ENCODE assay signal across 24 cellular contexts in the genomic region with DNA sequence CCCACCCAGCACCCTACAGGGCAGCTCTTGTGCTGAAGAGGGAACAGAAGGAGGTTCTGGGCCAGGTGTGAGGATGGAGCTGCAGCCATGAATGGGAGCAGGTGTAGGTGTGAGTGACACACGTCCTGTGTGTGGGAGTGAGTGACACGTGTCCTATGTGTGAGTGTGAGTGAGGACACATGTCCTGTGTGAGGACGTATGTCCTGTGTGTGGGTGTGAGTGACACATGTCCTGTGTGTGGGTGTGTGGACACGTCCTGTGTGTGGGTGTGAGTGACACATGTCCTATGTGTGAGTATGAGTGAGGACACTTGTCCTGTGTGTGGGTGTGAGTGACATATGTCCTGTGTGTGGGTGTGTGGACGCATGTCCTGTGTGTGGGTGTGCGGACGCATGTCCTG. TPM values are rescaled to one million over a fixed set of nuclear protein-coding genes. Genes with fewer than 3 reads are reported as not detected.
DNase-seq lines count a peak whose midpoint lies in the region.
"Had no signal": no experiment of that assay in that cellular context is flagged by ENCODE, and none has a peak within 500 bp of the region (broad histone marks: within the 10 kb centered on the region; RNA-seq: fewer than 3 reads in every experiment).

No MANE protein-coding gene starts in this region.

- H3K9me3 Mint-ChIP-seq in activated naive CD4-positive, alpha-beta T cell treated with anti-CD3 and anti-CD28 coated beads for 36 hours: no peaks in the 10 kb centered on the region
- H3K9me3 Mint-ChIP-seq: central memory CD8-positive, alpha-beta T cell; dendritic cell treated with granulocyte-macrophage colony-stimulating factor and Interleukin-4, amounts not matched to agents 40 ng/mL and 50 ng/mL, for 4 days had no signal

- CTCF ChIA-PET in activated naive CD4-positive, alpha-beta T cell treated with anti-CD3 and anti-CD28 coated beads for 36 hours (lab: Charles Lee): no interaction called here

- intact Hi-C loops in activated naive CD4-positive, alpha-beta T cell treated with anti-CD3 and anti-CD28 coated beads for 36 hours (cut with micrococcal nuclease): loop anchor here (5.0 kb wide), 1 partner anchor 437 kb away; no protein-coding TSS in a partner anchor

- no peaks in the 10 kb centered on the region for H3K36me3 Mint-ChIP-seq in activated naive CD4-positive, alpha-beta T cell treated with anti-CD3 and anti-CD28 coated beads for 36 hours (ENCODE audit: low read depth)
- H3K36me3 Mint-ChIP-seq: naive thymus-derived CD4-positive, alpha-beta T cell had no signal

- no peaks in the 10 kb centered on the region for H3K27me3 Mint-ChIP-seq in activated naive CD4-positive, alpha-beta T cell treated with anti-CD3 and anti-CD28 coated beads for 36 hours (ENCODE audit: low read depth)
- H3K27me3 Mint-ChIP-seq: central memory CD8-positive, alpha-beta T cell; dendritic cell treated with granulocyte-macrophage colony-stimulating factor and Interleukin-4, amounts not matched to agents 40 ng/mL and 50 ng/mL, for 4 days; naive thymus-derived CD4-positive, alpha-beta T cell; progenitor cell of endocrine pancreas had no signal

- H3K4me3 Mint-ChIP-seq in activated naive CD4-positive, alpha-beta T cell treated with anti-CD3 and anti-CD28 coated beads for 36 hours: no peak overlapping the region
- H3K4me3 Mint-ChIP-seq: central memory CD8-positive, alpha-beta T cell; dendritic cell treated with granulocyte-macrophage colony-stimulating factor and Interleukin-4, amounts not matched to agents 40 ng/mL and 50 ng/mL, for 4 days; naive thymus-derived CD4-positive, alpha-beta T cell had no signal

- DNase-seq in activated naive CD4-positive, alpha-beta T cell treated with anti-CD3 and anti-CD28 coated beads for 36 hours: peak; percentile 16
- no peak for DNase-seq in activated naive CD4-positive, alpha-beta T cell (lab: John Stamatoyannopoulos, UW)
- DNase-seq in activated CD4-positive, alpha-beta T cell treated with anti-CD3 and anti-CD28 coated beads, Interleukin-2, amount 50 U/mL, for 48 hours: peak; percentile 5 to 8
- peak; percentile 12 for DNase-seq in activated T-helper 9 cell treated with anti-CD3 and anti-CD28 coated beads, Interleukin-2, amount 50 U/mL, for 16 hours (ENCODE audit: low read depth)
- peak in 2 of 3 experiments; percentile 17 to 26 for DNase-seq in stimulated activated CD4-positive, alpha-beta T cell treated with anti-CD3 and anti-CD28 coated beads, TNF-alpha, amount 100 ng/mL, for 4 hours (ENCODE audit: low read depth in 3 of 3)
- DNase-seq in NOMO-1 (lab: John Stamatoyannopoulos, UW; ENCODE audit: unreplicated experiment in 2 of 2) (no peak), HPDE6-E6E7 (ENCODE audit: extremely low spot score) (no peak), NCI-H345 treated with DMSO at 0.1 percent for 48 hours (lab: John Stamatoyannopoulos, UW; ENCODE audit: unreplicated experiment) (no peak)
- DNase-seq: Calu3, DND-41, foreskin keratinocyte, heart left ventricle, KG1, MG63, midbrain, NCI-H1417, NCI-H345, stomach, T-helper 1 cell, thyroid gland had no signal

- no peaks in the 10 kb centered on the region for H3K4me1 Mint-ChIP-seq in activated naive CD4-positive, alpha-beta T cell treated with anti-CD3 and anti-CD28 coated beads for 36 hours (ENCODE audit: low read depth)
- H3K4me1 Mint-ChIP-seq: central memory CD8-positive, alpha-beta T cell; naive thymus-derived CD4-positive, alpha-beta T cell had no signal

- H3K27ac Mint-ChIP-seq in activated naive CD4-positive, alpha-beta T cell treated with anti-CD3 and anti-CD28 coated beads for 36 hours: no peak overlapping the region
- H3K27ac Mint-ChIP-seq: dendritic cell treated with granulocyte-macrophage colony-stimulating factor and Interleukin-4, amounts not matched to agents 40 ng/mL and 50 ng/mL, for 4 days; naive thymus-derived CD4-positive, alpha-beta T cell; progenitor cell of endocrine pancreas had no signal

RNA-seq across cellular contexts. Expression of a gene that starts 26.4 kb away (rescaled TPM):
- 1 to 10 TPM; 5.8 to 5.9 TPM for total RNA-seq in activated naive CD4-positive, alpha-beta T cell treated with anti-CD3 and anti-CD28 coated beads for 36 hours

RNA-seq across cellular contexts. Expression of a gene that starts 39.9 kb away (rescaled TPM):
- total RNA-seq in activated naive CD4-positive, alpha-beta T cell treated with anti-CD3 and anti-CD28 coated beads for 36 hours: 1 to 10 TPM; 6.8 TPM

Comparison
In these comparisons a context has a peak if more than half of its experiments do, and no peak if none do; other contexts are left out.
1. DNase-seq: peak in activated naive CD4-positive, alpha-beta T cell treated with anti-CD3 and anti-CD28 coated beads for 36 hours (single experiment), activated CD4-positive, alpha-beta T cell treated with anti-CD3 and anti-CD28 coated beads, Interleukin-2, amount 50 U/mL, for 48 hours (2 of 2), activated T-helper 9 cell treated with anti-CD3 and anti-CD28 coated beads, Interleukin-2, amount 50 U/mL, for 16 hours (single experiment) and stimulated activated CD4-positive, alpha-beta T cell treated with anti-CD3 and anti-CD28 coated beads, TNF-alpha, amount 100 ng/mL, for 4 hours (2 of 3); none in activated naive CD4-positive, alpha-beta T cell (0 of 4), NOMO-1 (0 of 2), HPDE6-E6E7 (single experiment) and NCI-H345 treated with DMSO at 0.1 percent for 48 hours (single experiment).